2 cellular contexts compared by ENCODE assay signal in genomic region chr15:52493968-52494367, GRCh38.
TF ChIP-seq lines count a peak whose summit lies in the region.

No MANE protein-coding gene starts in this region.

TF ChIP-seq in HCT116, 20 proteins besides CTCF, POLR2A, EP300 and RAD21:
- TF ChIP-seq, protein P1, sequence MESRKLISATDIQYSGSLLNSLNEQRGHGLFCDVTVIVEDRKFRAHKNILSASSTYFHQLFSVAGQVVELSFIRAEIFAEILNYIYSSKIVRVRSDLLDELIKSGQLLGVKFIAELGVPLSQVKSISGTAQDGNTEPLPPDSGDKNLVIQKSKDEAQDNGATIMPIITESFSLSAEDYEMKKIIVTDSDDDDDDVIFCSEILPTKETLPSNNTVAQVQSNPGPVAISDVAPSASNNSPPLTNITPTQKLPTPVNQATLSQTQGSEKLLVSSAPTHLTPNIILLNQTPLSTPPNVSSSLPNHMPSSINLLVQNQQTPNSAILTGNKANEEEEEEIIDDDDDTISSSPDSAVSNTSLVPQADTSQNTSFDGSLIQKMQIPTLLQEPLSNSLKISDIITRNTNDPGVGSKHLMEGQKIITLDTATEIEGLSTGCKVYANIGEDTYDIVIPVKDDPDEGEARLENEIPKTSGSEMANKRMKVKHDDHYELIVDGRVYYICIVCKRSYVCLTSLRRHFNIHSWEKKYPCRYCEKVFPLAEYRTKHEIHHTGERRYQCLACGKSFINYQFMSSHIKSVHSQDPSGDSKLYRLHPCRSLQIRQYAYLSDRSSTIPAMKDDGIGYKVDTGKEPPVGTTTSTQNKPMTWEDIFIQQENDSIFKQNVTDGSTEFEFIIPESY (IDR thresholded peaks at IDR 0.05; ENCODE audit: extremely low read depth, insufficient replicate concordance, low read length), result no peak
- no peak for TF ChIP-seq REST (IDR thresholded peaks at IDR 0.05; ENCODE audit: low read depth)
- TF ChIP-seq EZH2phosphoT487 (IDR thresholded peaks at IDR 0.05; ENCODE audit: borderline replicate concordance), result no peak
- TF ChIP-seq POLR2AphosphoS5 (IDR thresholded peaks at IDR 0.05; ENCODE audit: low read depth, low read length), result no peak
- no peak for TF ChIP-seq MAX (IDR thresholded peaks at IDR 0.05)
- no peak for TF ChIP-seq SP1 (IDR thresholded peaks at IDR 0.05; ENCODE audit: low read depth)
- no peak for TF ChIP-seq TCF7L2 (IDR thresholded peaks at IDR 0.05; ENCODE audit: borderline replicate concordance, extremely low read depth, insufficient read depth, insufficient read length)
- no peak for TF ChIP-seq SRF (IDR thresholded peaks at IDR 0.05; ENCODE audit: low read depth)
- no peak for TF ChIP-seq ELF1 (IDR thresholded peaks at IDR 0.05; ENCODE audit: borderline replicate concordance, low read depth)
- no peak for TF ChIP-seq CBX3 (IDR thresholded peaks at IDR 0.05; ENCODE audit: low read depth)
- no peak for TF ChIP-seq YY1 (IDR thresholded peaks at IDR 0.05; ENCODE audit: extremely low read depth, insufficient replicate concordance, low read depth, low read length)
- TF ChIP-seq ATF3 (IDR thresholded peaks at IDR 0.05), result no peak
- TF ChIP-seq ZNF274 (IDR thresholded peaks at IDR 0.05; ENCODE audit: low read depth, low read length), result no peak
- TF ChIP-seq JUND (IDR thresholded peaks at IDR 0.05), result no peak
- TF ChIP-seq EZH2 (IDR thresholded peaks at IDR 0.05), result no peak
- TF ChIP-seq CEBPB (IDR thresholded peaks at IDR 0.05; ENCODE audit: low read depth), result no peak

TF ChIP-seq in endothelial cell of umbilical vein, 7 proteins besides CTCF, POLR2A, EP300 and RAD21 (continued from another document):
- TF ChIP-seq POLR2AphosphoS5 (IDR thresholded peaks at IDR 0.05; ENCODE audit: insufficient read depth, low read depth, low read length), result peak; percentile 32
- TF ChIP-seq MYC (IDR thresholded peaks at IDR 0.05; ENCODE audit: low read depth, low read length), result no peak
- no peak for TF ChIP-seq MAX (IDR thresholded peaks at IDR 0.05; ENCODE audit: insufficient read depth, insufficient read length)
TF ChIP-seq in endothelial cell of umbilical vein: peak in this region for 4.
